In the genomic region with DNA sequence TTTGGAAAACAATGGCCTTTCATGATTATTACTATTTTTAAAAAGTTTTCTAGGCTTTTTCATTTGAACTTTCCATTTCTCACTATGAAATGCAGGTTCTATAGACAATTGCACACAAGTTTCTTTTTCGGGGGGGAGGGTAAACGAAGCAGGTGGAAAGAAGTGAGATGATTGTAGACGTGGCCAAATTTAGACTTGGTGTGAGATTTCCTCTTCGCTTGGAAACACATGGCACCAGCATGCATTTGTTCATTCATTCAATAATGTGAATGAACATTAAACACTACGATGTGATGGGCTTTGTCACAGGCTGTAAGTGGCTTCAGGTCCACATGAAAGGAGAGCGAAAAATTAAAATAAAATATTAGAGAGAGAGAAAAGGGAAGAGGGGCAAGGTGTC, we compare ENCODE assay signal across 8 cellular contexts. TPM values are rescaled to one million over a fixed set of nuclear protein-coding genes. Genes with fewer than 3 reads are reported as not detected.
DNase-seq lines count a peak whose midpoint lies in the region; ATAC-seq and TF ChIP-seq lines count a peak whose summit lies in the region.

No MANE protein-coding gene starts in this region.

- H3K4me3 ChIP-seq in BE2C (ENCODE audit: low read depth, low read length) (peak overlapping the region; percentile 76), ectodermal cell (ENCODE audit: insufficient read depth, low read depth, low read length) (peak overlapping the region; percentile 58), prostate gland (peak overlapping the region; percentile 57 to 65)

- H3K4me1 ChIP-seq in BE2C (peaks cover 48% of the 10 kb centered on the region), ectodermal cell (ENCODE audit: control insufficient read depth, insufficient read depth, low read length) (peaks cover 22% of the 10 kb centered on the region), prostate gland (replicated peaks) (no peaks in the 10 kb centered on the region)

- H3K9me3 ChIP-seq in BE2C (no peaks in the 10 kb centered on the region), ectodermal cell (ENCODE audit: control insufficient read depth, low read length) (no peaks in the 10 kb centered on the region), prostate gland (no peaks in the 10 kb centered on the region)

- WGBS in ectodermal cell, 2 experiments: 70 to 79% methylated on average over 6 of the region's 6 CpGs
- 64% methylated on average over 6 of the region's 6 CpGs for WGBS in prostate gland

- intact Hi-C loops in prostate gland (cut with DNase I): no loop called here

- DNase-seq in BE2C (no peak), prostate gland (ENCODE audit: low spot score) (no peak), GM20000 (ENCODE audit: low spot score) (no peak)
- DNase-seq in activated CD4-positive, CD25-positive, alpha-beta regulatory T cell (lab: John Stamatoyannopoulos, UW): no peak

- TF ChIP-seq CTCF in BE2C (IDR thresholded peaks at IDR 0.05; ENCODE audit: low read depth, low read length): no peak
- no peak for TF ChIP-seq CTCF in prostate gland (IDR thresholded peaks at IDR 0.05)
- TF ChIP-seq CTCF in GM20000 (IDR thresholded peaks at IDR 0.05; ENCODE audit: extremely low read depth, missing control alignments): no peak

- no peak for TF ChIP-seq POLR2A in prostate gland (IDR thresholded peaks at IDR 0.05)

- H3K27me3 ChIP-seq in BE2C (no peaks in the 10 kb centered on the region), ectodermal cell (ENCODE audit: control insufficient read depth, insufficient read depth, low read length, poor library complexity, severe bottlenecking) (no peaks in the 10 kb centered on the region), prostate gland (replicated peaks; ENCODE audit: insufficient read depth) (no peaks in the 10 kb centered on the region)

- H3K36me3 ChIP-seq in BE2C (no peaks in the 10 kb centered on the region), ectodermal cell (ENCODE audit: control insufficient read depth, insufficient read depth, low read length) (no peaks in the 10 kb centered on the region), prostate gland (no peaks in the 10 kb centered on the region)

- peak overlapping the region; percentile 99 for H3K27ac ChIP-seq in ectodermal cell (ENCODE audit: insufficient read depth, low read depth, low read length, poor library complexity, severe bottlenecking)
- H3K27ac ChIP-seq in prostate gland: peak overlapping the region; percentile 81 to 86

- ATAC-seq in GM19395 (IDR thresholded peaks at IDR 0.05; ENCODE audit: unreplicated experiment) (peak; percentile 47), HG03575 (IDR thresholded peaks at IDR 0.05; ENCODE audit: extremely low read depth, insufficient number of reproducible peaks, low FRiP score, unreplicated experiment) (peak; percentile 26), GM18519 (IDR thresholded peaks at IDR 0.05; ENCODE audit: low FRiP score, unreplicated experiment) (no peak)

RNA-seq across cellular contexts. Expression of gene GAP43, which starts 35.9 kb away (rescaled TPM):
- 175 TPM for polyA plus RNA-seq in BE2C (2012; ENCODE audit: insufficient read depth, insufficient read length, low read depth)
- 73.7 TPM for polyA plus RNA-seq in ectodermal cell (2013, experiment 1 of 4)
- polyA plus RNA-seq in ectodermal cell (2013, experiment 2 of 4): 58.7 TPM
- polyA plus RNA-seq in ectodermal cell (2013, experiment 3 of 4): 59.6 TPM
- 66.3 TPM for polyA plus RNA-seq in ectodermal cell (2013, experiment 4 of 4)
- total RNA-seq in prostate gland: under 1 TPM in 1 of 2 donors, not detected in 1; 0.74 TPM
